In genomic region chr2:138275881-138276280, GRCh38 we compare ENCODE assay signal across 1 cellular context.
TF ChIP-seq lines count a peak whose summit lies in the region.

No MANE protein-coding gene starts in this region.

TF ChIP-seq in HepG2, 621 proteins besides CTCF, POLR2A, EP300 and RAD21 (continued from another document):
- TF ChIP-seq PAXIP1 (CRISPR knock-in tag; conservative IDR thresholded peaks at IDR 0.05) (peak; percentile 69; the same call in 1 of the 2 replicates), ZNF740 (CRISPR knock-in tag; IDR thresholded peaks at IDR 0.05) (no peak), RARA (CRISPR knock-in tag; IDR thresholded peaks at IDR 0.05) (peak; percentile 25; the same call in 1 of the 2 replicates), FOXP1 (IDR thresholded peaks at IDR 0.05) (no peak), FOXP1 (CRISPR knock-in tag; IDR thresholded peaks at IDR 0.05) (0 out of 2 replicates have a peak, but pooled peaks have one; percentile 7), ERF (CRISPR knock-in tag; IDR thresholded peaks at IDR 0.05) (no peak), ZBTB39 (CRISPR knock-in tag; IDR thresholded peaks at IDR 0.05) (no peak), ZNF883 (CRISPR knock-in tag; IDR thresholded peaks at IDR 0.05; ENCODE audit: not compliant biosample characterization) (no peak), ELF1 (CRISPR knock-in tag; IDR thresholded peaks at IDR 0.05) (no peak), ZNF562 (CRISPR knock-in tag; IDR thresholded peaks at IDR 0.05; ENCODE audit: borderline replicate concordance) (no peak), AKNA (CRISPR knock-in tag; IDR thresholded peaks at IDR 0.05; ENCODE audit: borderline replicate concordance) (no peak), SOX13 (IDR thresholded peaks at IDR 0.05) (no peak), SOX13 (CRISPR knock-in tag; conservative IDR thresholded peaks at IDR 0.05 in 1 of 2, IDR thresholded peaks at IDR 0.05 in 1 of 2) (peak in 1 of 2 experiments; percentile 54; a peak in 2 of 4 replicates)
